1 cellular context compared by ENCODE assay signal in the genomic region with DNA sequence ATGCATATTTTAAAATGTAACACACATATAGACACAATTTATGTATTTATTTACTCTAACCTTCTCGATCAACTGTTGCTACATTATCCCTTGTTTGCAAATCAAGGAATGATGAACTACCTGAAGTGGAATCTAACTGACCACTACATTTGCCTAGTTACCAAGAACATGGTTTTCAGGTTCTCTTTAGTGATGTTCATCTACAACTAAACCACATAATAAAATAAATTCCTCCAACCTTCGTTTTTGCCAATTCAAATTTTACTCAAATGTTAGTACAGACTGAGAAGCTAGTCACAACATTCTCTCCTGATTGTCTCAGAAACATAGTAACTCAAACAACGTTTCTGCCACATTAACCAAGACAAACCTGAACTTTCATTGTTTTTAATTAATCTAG.
TF ChIP-seq lines count a peak whose summit lies in the region.

No MANE protein-coding gene starts in this region.

TF ChIP-seq in IMR-90, 13 proteins besides CTCF, POLR2A, EP300 and RAD21 (continued from another document):
- TF ChIP-seq RCOR1 (IDR thresholded peaks at IDR 0.05; ENCODE audit: insufficient replicate concordance, low read length): no peak
- no peak for TF ChIP-seq RFX5 (IDR thresholded peaks at IDR 0.05; ENCODE audit: low read depth, low read length)
- TF ChIP-seq NFE2L2 (IDR thresholded peaks at IDR 0.05; ENCODE audit: low read depth, low read length): no peak
- TF ChIP-seq, protein P1, sequence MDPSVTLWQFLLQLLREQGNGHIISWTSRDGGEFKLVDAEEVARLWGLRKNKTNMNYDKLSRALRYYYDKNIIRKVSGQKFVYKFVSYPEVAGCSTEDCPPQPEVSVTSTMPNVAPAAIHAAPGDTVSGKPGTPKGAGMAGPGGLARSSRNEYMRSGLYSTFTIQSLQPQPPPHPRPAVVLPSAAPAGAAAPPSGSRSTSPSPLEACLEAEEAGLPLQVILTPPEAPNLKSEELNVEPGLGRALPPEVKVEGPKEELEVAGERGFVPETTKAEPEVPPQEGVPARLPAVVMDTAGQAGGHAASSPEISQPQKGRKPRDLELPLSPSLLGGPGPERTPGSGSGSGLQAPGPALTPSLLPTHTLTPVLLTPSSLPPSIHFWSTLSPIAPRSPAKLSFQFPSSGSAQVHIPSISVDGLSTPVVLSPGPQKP (IDR thresholded peaks at IDR 0.05; ENCODE audit: borderline replicate concordance, low read depth, low read length): no peak
TF ChIP-seq in IMR-90: peak in this region for 0.
